Comparison of ENCODE assay signal across 18 cellular contexts in the genomic region with DNA sequence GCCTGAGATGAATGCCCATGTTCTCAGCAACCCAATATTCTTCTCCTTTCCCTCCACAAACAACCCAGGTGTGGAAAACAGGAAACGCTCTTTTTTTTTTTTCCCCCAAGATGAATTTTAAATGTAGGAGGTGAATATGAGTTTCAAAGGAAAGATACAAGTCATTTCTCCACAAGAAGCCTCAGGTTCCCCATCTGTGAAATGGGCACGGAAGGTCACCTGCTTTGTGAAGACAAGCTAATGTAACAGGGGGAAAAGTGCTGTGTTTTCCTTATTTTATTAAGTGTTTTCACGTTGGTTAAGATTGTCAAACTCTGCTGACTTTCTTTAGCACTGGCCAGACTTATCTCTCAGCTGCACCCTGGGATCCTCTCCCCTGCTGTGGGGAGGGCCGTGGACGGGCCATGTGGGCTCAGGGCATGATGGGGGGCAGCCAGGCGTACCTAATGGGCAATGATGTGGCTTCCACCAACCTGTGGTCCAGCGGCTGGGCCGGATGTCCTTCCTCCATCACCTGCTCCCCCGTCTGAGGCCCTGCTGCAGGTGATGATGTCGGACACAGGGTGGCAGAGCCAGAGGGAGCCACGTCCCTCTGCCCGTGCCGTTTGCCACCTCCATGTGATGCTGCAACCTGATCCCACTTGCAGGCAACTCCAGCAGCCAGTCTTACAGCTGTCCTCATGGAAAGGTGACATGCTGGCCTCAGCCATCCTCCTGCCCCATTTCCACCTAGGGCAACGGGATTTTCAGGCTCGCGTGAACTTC.
"Had no signal": no experiment of that assay in that cellular context is flagged by ENCODE, and none has a peak within 500 bp of the region (broad histone marks: within the 10 kb centered on the region; RNA-seq: fewer than 3 reads in every experiment).

No MANE protein-coding gene starts in this region.

- H3K27ac Mint-ChIP-seq: nephron progenitor cell; stimulated activated naive CD8-positive, alpha-beta T cell treated with anti-CD3 and anti-CD28 coated beads, Interleukin-15, amount 100 ng/mL, for 72 hours had no signal

- H3K9me3 ChIP-seq: gastrocnemius medialis, left lung, ovary, testis, upper lobe of left lung had no signal

- H3K4me1 ChIP-seq: gastrocnemius medialis, left lung, testis, upper lobe of left lung had no signal

- H3K27me3 ChIP-seq: ovary, testis, upper lobe of left lung had no signal

- H3K27ac ChIP-seq: coronary artery, gastrocnemius medialis, left lung, ovary, testis, upper lobe of left lung had no signal

- H3K36me3 ChIP-seq: gastrocnemius medialis, left lung, ovary, upper lobe of left lung had no signal

- H3K4me1 Mint-ChIP-seq: stimulated activated naive CD8-positive, alpha-beta T cell treated with anti-CD3 and anti-CD28 coated beads, Interleukin-15, amount 100 ng/mL, for 72 hours had no signal

- H3K4me3 ChIP-seq: coronary artery, gastrocnemius medialis, left lung, ovary, smooth muscle cell, testis, upper lobe of left lung had no signal

- ATAC-seq: activated CD4-positive, CD25-positive, alpha-beta regulatory T cell treated with anti-CD3 and anti-CD28 coated beads, Interleukin-2, amount 50 U/mL, for 24 hours; activated T-cell treated with anti-CD3 and anti-CD28 coated beads, Interleukin-2, amount 50 U/mL, for 4 hours; gastrocnemius medialis; left lung; sciatic nerve; stimulated activated naive CD8-positive, alpha-beta T cell treated with anti-CD3 and anti-CD28 coated beads, Interleukin-15, amount 100 ng/mL, for 72 hours had no signal

- H3K4me3 Mint-ChIP-seq: activated T-cell treated with anti-CD3 and anti-CD28 coated beads, Interleukin-2, amount 50 U/mL, for 4 hours; nephron progenitor cell; stimulated activated naive CD8-positive, alpha-beta T cell treated with anti-CD3 and anti-CD28 coated beads, Interleukin-15, amount 100 ng/mL, for 72 hours had no signal

- H3K9me3 Mint-ChIP-seq: activated T-cell treated with anti-CD3 and anti-CD28 coated beads, Interleukin-2, amount 50 U/mL, for 4 hours; nephron progenitor cell; stimulated activated naive CD8-positive, alpha-beta T cell treated with anti-CD3 and anti-CD28 coated beads, Interleukin-15, amount 100 ng/mL, for 72 hours had no signal

- DNase-seq: activated CD4-positive, alpha-beta T cell treated with anti-CD3 and anti-CD28 coated beads, Interleukin-2, amount 50 U/mL, for 1 hour; activated CD8-positive, alpha-beta memory T cell treated with anti-CD3 and anti-CD28 coated beads, Interleukin-2, amount 50 U/mL, for 4 hours; activated naive CD4-positive, alpha-beta T cell treated with anti-CD3 and anti-CD28 coated beads, Interleukin-2, amount 50 U/mL, for 16 hours; activated T-cell treated with anti-CD3 and anti-CD28 coated beads, Interleukin-2, amount 50 U/mL, for 4 hours; aorta; gastrocnemius medialis; kidney; left lung; nephron progenitor cell; ovary; stimulated activated CD4-positive, alpha-beta T cell treated with anti-CD3 and anti-CD28 coated beads, Interleukin-4, amount 100 ng/mL, for 1 hour; stimulated activated naive CD8-positive, alpha-beta T cell treated with anti-CD3 and anti-CD28 coated beads, Interleukin-15, amount 100 ng/mL, for 72 hours; testis had no signal
